Comparison of ENCODE assay signal across 8 cellular contexts in the genomic region with DNA sequence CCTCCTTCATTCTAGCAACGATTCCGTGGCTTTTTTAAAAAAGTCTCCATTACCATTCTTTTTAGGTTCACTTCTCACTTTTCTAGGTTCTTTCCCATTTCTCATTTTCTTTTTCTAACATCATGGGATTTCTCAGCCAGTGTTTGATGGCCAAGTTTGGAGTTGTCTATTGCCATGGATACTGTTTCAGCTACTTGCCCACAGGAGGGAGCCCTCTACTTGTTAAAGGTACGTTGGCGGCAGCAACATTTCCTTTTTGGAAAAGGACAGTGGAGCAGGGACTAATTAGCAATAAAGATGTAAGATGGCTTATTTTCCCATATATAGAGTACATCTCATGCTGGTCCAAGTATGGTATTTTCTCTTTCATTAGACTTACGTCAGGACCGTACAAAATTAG.
DNase-seq lines count a peak whose midpoint lies in the region; ATAC-seq and TF ChIP-seq lines count a peak whose summit lies in the region.

No MANE protein-coding gene starts in this region.

- peak in 2 of 4 donors; percentile 30 to 38 for ATAC-seq in right lobe of liver

- TF ChIP-seq POLR2A in right lobe of liver (IDR thresholded peaks at IDR 0.05): no peak
- no peak for TF ChIP-seq POLR2A in thyroid gland (IDR thresholded peaks at IDR 0.05)

- H3K9me3 ChIP-seq in right lobe of liver (no peaks in the 10 kb centered on the region), thyroid gland (no peaks in the 10 kb centered on the region)

- H3K4me3 ChIP-seq in right lobe of liver: no peak overlapping the region
- H3K4me3 ChIP-seq in thyroid gland (replicated peaks in 1 of 3): no peak overlapping the region

- DNase-seq in DMS114 treated with DMSO at 0.1 percent for 48 hours (lab: John Stamatoyannopoulos, UW; ENCODE audit: unreplicated experiment) (peak; percentile 33), M059J (ENCODE audit: low read depth) (peak; percentile 46), right lobe of liver (no peak), cerebellum (ENCODE audit: low spot score) (no peak), thyroid gland (no peak)
- no peak for DNase-seq in activated CD4-positive, CD25-positive, alpha-beta regulatory T cell treated with anti-CD3 and anti-CD28 coated beads, Interleukin-2, amount 50 U/mL, for 72 hours
- no peak for DNase-seq in stimulated activated CD4-positive, alpha-beta T cell treated with anti-CD3 and anti-CD28 coated beads, Interleukin-4, amount 100 ng/mL, for 24 hours

- H3K27ac ChIP-seq in VCaP: no peak overlapping the region
- H3K27ac ChIP-seq in right lobe of liver: no peak overlapping the region
- H3K27ac ChIP-seq in thyroid gland: no peak overlapping the region

- H3K27me3 ChIP-seq in right lobe of liver: no peaks in the 10 kb centered on the region
- no peaks in the 10 kb centered on the region for H3K27me3 ChIP-seq in thyroid gland

- intact Hi-C loops in right lobe of liver (cut with DNase I) (no loop called here), thyroid gland (cut with DNase I) (no loop called here)

- H3K36me3 ChIP-seq in right lobe of liver: no peaks in the 10 kb centered on the region
- no peaks in the 10 kb centered on the region for H3K36me3 ChIP-seq in thyroid gland

- TF ChIP-seq CTCF in VCaP (conservative IDR thresholded peaks at IDR 0.05) (peak; percentile 85), right lobe of liver (IDR thresholded peaks at IDR 0.05) (peak in 3 of 4 donors; percentile 15 to 34 (median 17)), thyroid gland (IDR thresholded peaks at IDR 0.05) (peak in 1 of 6 experiments; percentile 5)

- H3K4me1 ChIP-seq in right lobe of liver (no peaks in the 10 kb centered on the region), thyroid gland (no peaks in the 10 kb centered on the region)

- 12% methylated on average over 6 of the region's 6 CpGs for WGBS in right lobe of liver (ENCODE audit: insufficient coverage, low coverage, low lambda C conversion rate, missing lambda C conversion rate)
- 34 to 37% methylated on average over 6 of the region's 6 CpGs for WGBS in thyroid gland, 2 donors

Comparison
In these comparisons a context has a peak if more than half of its experiments do, and no peak if none do; other contexts are left out.
1. DNase-seq: peak in DMS114 treated with DMSO at 0.1 percent for 48 hours (single experiment) and M059J (single experiment); none in right lobe of liver (0 of 3), activated CD4-positive, CD25-positive, alpha-beta regulatory T cell treated with anti-CD3 and anti-CD28 coated beads, Interleukin-2, amount 50 U/mL, for 72 hours (single experiment), stimulated activated CD4-positive, alpha-beta T cell treated with anti-CD3 and anti-CD28 coated beads, Interleukin-4, amount 100 ng/mL, for 24 hours (single experiment), cerebellum (single experiment) and thyroid gland (0 of 2).